In the genomic region with DNA sequence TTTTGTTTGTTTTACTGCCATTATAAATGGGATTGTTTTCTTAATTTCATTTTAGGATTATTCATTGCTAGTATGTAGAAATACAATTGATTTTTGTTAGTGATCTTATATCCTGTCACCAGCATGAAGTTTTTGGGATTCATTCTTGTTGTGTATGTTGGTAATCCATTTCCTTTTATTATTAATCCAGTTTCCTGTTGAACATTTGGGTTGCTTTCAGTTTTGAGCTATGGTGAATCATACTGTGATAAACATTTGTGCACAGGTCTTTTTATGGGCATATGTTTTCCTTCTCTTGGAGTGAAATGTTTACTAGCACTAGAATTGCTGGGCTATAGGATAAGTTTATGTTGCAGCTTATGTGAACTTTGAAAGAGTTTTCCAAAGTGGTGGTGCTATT, we compare ENCODE assay signal across 2 cellular contexts.
TF ChIP-seq lines count a peak whose summit lies in the region.

No MANE protein-coding gene starts in this region.

TF ChIP-seq in liver, 16 proteins besides CTCF, POLR2A, EP300 and RAD21 (continued from another document):
- TF ChIP-seq, protein P1, sequence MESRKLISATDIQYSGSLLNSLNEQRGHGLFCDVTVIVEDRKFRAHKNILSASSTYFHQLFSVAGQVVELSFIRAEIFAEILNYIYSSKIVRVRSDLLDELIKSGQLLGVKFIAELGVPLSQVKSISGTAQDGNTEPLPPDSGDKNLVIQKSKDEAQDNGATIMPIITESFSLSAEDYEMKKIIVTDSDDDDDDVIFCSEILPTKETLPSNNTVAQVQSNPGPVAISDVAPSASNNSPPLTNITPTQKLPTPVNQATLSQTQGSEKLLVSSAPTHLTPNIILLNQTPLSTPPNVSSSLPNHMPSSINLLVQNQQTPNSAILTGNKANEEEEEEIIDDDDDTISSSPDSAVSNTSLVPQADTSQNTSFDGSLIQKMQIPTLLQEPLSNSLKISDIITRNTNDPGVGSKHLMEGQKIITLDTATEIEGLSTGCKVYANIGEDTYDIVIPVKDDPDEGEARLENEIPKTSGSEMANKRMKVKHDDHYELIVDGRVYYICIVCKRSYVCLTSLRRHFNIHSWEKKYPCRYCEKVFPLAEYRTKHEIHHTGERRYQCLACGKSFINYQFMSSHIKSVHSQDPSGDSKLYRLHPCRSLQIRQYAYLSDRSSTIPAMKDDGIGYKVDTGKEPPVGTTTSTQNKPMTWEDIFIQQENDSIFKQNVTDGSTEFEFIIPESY (IDR thresholded peaks at IDR 0.05): no peak
- no peak for TF ChIP-seq SP1 (IDR thresholded peaks at IDR 0.05)
- TF ChIP-seq EGR1 (IDR thresholded peaks at IDR 0.05; ENCODE audit: low read depth in 2 of 2): no peak
- TF ChIP-seq RXRA (IDR thresholded peaks at IDR 0.05): no peak
- no peak for TF ChIP-seq NR2F2 (IDR thresholded peaks at IDR 0.05)
- TF ChIP-seq, protein P2, sequence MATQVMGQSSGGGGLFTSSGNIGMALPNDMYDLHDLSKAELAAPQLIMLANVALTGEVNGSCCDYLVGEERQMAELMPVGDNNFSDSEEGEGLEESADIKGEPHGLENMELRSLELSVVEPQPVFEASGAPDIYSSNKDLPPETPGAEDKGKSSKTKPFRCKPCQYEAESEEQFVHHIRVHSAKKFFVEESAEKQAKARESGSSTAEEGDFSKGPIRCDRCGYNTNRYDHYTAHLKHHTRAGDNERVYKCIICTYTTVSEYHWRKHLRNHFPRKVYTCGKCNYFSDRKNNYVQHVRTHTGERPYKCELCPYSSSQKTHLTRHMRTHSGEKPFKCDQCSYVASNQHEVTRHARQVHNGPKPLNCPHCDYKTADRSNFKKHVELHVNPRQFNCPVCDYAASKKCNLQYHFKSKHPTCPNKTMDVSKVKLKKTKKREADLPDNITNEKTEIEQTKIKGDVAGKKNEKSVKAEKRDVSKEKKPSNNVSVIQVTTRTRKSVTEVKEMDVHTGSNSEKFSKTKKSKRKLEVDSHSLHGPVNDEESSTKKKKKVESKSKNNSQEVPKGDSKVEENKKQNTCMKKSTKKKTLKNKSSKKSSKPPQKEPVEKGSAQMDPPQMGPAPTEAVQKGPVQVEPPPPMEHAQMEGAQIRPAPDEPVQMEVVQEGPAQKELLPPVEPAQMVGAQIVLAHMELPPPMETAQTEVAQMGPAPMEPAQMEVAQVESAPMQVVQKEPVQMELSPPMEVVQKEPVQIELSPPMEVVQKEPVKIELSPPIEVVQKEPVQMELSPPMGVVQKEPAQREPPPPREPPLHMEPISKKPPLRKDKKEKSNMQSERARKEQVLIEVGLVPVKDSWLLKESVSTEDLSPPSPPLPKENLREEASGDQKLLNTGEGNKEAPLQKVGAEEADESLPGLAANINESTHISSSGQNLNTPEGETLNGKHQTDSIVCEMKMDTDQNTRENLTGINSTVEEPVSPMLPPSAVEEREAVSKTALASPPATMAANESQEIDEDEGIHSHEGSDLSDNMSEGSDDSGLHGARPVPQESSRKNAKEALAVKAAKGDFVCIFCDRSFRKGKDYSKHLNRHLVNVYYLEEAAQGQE (IDR thresholded peaks at IDR 0.05): no peak
- TF ChIP-seq FOXA2 (IDR thresholded peaks at IDR 0.05): no peak
- TF ChIP-seq JUND (IDR thresholded peaks at IDR 0.05): no peak
- no peak for TF ChIP-seq HNF4G (IDR thresholded peaks at IDR 0.05)
- no peak for TF ChIP-seq GABPA (IDR thresholded peaks at IDR 0.05 in 1 of 2, conservative IDR thresholded peaks at IDR 0.05 in 1 of 2)

TF ChIP-seq in HepG2, 621 proteins besides CTCF, POLR2A, EP300 and RAD21 (continued from another document):
- TF ChIP-seq, protein P3, sequence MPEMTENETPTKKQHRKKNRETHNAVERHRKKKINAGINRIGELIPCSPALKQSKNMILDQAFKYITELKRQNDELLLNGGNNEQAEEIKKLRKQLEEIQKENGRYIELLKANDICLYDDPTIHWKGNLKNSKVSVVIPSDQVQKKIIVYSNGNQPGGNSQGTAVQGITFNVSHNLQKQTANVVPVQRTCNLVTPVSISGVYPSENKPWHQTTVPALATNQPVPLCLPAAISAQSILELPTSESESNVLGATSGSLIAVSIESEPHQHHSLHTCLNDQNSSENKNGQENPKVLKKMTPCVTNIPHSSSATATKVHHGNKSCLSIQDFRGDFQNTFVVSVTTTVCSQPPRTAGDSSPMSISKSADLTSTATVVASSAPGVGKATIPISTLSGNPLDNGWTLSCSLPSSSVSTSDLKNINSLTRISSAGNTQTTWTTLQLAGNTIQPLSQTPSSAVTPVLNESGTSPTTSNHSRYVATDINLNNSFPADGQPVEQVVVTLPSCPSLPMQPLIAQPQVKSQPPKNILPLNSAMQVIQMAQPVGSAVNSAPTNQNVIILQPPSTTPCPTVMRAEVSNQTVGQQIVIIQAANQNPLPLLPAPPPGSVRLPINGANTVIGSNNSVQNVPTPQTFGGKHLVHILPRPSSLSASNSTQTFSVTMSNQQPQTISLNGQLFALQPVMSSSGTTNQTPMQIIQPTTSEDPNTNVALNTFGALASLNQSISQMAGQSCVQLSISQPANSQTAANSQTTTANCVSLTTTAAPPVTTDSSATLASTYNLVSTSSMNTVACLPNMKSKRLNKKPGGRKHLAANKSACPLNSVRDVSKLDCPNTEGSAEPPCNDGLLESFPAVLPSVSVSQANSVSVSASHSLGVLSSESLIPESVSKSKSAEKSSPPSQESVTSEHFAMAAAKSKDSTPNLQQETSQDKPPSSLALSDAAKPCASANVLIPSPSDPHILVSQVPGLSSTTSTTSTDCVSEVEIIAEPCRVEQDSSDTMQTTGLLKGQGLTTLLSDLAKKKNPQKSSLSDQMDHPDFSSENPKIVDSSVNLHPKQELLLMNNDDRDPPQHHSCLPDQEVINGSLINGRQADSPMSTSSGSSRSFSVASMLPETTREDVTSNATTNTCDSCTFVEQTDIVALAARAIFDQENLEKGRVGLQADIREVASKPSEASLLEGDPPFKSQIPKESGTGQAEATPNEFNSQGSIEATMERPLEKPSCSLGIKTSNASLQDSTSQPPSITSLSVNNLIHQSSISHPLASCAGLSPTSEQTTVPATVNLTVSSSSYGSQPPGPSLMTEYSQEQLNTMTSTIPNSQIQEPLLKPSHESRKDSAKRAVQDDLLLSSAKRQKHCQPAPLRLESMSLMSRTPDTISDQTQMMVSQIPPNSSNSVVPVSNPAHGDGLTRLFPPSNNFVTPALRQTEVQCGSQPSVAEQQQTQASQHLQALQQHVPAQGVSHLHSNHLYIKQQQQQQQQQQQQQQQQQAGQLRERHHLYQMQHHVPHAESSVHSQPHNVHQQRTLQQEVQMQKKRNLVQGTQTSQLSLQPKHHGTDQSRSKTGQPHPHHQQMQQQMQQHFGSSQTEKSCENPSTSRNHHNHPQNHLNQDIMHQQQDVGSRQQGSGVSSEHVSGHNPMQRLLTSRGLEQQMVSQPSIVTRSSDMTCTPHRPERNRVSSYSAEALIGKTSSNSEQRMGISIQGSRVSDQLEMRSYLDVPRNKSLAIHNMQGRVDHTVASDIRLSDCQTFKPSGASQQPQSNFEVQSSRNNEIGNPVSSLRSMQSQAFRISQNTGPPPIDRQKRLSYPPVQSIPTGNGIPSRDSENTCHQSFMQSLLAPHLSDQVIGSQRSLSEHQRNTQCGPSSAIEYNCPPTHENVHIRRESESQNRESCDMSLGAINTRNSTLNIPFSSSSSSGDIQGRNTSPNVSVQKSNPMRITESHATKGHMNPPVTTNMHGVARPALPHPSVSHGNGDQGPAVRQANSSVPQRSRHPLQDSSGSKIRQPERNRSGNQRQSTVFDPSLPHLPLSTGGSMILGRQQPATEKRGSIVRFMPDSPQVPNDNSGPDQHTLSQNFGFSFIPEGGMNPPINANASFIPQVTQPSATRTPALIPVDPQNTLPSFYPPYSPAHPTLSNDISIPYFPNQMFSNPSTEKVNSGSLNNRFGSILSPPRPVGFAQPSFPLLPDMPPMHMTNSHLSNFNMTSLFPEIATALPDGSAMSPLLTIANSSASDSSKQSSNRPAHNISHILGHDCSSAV (CRISPR knock-in tag; IDR thresholded peaks at IDR 0.05; ENCODE audit: borderline replicate concordance): no peak
- TF ChIP-seq ZNF678 (CRISPR knock-in tag; IDR thresholded peaks at IDR 0.05): no peak
- TF ChIP-seq ZSCAN30 (CRISPR knock-in tag; IDR thresholded peaks at IDR 0.05): no peak
- TF ChIP-seq ELF1 (CRISPR knock-in tag; IDR thresholded peaks at IDR 0.05): no peak
- no peak for TF ChIP-seq ZNF775 (CRISPR knock-in tag; IDR thresholded peaks at IDR 0.05; ENCODE audit: borderline replicate concordance)
- no peak for TF ChIP-seq ZNF83 (CRISPR knock-in tag; IDR thresholded peaks at IDR 0.05; ENCODE audit: borderline replicate concordance)
- no peak for TF ChIP-seq PHF21A (CRISPR knock-in tag; IDR thresholded peaks at IDR 0.05)
- TF ChIP-seq POGZ (CRISPR knock-in tag; IDR thresholded peaks at IDR 0.05): no peak
- TF ChIP-seq RNF2 (conservative IDR thresholded peaks at IDR 0.05; ENCODE audit: low read depth): no peak
- TF ChIP-seq, protein P4, sequence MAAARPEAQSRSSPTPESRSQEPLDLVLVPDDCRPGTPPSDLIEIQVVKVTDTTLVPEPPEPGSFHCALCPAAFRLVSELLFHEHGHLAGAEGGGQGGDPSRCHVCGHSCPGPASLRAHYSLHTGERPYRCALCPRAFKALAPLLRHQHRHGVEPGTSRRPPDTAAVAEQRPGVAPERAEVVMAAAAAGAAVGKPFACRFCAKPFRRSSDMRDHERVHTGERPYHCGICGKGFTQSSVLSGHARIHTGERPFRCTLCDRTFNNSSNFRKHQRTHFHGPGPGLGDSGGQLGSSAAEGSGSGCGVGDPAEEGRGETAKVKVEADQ (CRISPR knock-in tag; IDR thresholded peaks at IDR 0.05; ENCODE audit: borderline replicate concordance): no peak
- TF ChIP-seq SSRP1 (CRISPR knock-in tag; IDR thresholded peaks at IDR 0.05): no peak
- no peak for TF ChIP-seq KDM2A (CRISPR knock-in tag; IDR thresholded peaks at IDR 0.05; ENCODE audit: borderline replicate concordance, low read depth)
- TF ChIP-seq, protein P5, sequence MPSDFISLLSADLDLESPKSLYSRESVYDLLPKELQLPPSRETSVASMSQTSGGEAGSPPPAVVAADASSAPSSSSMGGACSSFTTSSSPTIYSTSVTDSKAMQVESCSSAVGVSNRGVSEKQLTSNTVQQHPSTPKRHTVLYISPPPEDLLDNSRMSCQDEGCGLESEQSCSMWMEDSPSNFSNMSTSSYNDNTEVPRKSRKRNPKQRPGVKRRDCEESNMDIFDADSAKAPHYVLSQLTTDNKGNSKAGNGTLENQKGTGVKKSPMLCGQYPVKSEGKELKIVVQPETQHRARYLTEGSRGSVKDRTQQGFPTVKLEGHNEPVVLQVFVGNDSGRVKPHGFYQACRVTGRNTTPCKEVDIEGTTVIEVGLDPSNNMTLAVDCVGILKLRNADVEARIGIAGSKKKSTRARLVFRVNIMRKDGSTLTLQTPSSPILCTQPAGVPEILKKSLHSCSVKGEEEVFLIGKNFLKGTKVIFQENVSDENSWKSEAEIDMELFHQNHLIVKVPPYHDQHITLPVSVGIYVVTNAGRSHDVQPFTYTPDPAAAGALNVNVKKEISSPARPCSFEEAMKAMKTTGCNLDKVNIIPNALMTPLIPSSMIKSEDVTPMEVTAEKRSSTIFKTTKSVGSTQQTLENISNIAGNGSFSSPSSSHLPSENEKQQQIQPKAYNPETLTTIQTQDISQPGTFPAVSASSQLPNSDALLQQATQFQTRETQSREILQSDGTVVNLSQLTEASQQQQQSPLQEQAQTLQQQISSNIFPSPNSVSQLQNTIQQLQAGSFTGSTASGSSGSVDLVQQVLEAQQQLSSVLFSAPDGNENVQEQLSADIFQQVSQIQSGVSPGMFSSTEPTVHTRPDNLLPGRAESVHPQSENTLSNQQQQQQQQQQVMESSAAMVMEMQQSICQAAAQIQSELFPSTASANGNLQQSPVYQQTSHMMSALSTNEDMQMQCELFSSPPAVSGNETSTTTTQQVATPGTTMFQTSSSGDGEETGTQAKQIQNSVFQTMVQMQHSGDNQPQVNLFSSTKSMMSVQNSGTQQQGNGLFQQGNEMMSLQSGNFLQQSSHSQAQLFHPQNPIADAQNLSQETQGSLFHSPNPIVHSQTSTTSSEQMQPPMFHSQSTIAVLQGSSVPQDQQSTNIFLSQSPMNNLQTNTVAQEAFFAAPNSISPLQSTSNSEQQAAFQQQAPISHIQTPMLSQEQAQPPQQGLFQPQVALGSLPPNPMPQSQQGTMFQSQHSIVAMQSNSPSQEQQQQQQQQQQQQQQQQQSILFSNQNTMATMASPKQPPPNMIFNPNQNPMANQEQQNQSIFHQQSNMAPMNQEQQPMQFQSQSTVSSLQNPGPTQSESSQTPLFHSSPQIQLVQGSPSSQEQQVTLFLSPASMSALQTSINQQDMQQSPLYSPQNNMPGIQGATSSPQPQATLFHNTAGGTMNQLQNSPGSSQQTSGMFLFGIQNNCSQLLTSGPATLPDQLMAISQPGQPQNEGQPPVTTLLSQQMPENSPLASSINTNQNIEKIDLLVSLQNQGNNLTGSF (CRISPR knock-in tag; IDR thresholded peaks at IDR 0.05): no peak
- TF ChIP-seq EZH2 (conservative IDR thresholded peaks at IDR 0.05; ENCODE audit: low read depth, low read length): no peak
- TF ChIP-seq ZNF350 (CRISPR knock-in tag; IDR thresholded peaks at IDR 0.05; ENCODE audit: borderline replicate concordance, low read depth): no peak
- TF ChIP-seq, protein P6, sequence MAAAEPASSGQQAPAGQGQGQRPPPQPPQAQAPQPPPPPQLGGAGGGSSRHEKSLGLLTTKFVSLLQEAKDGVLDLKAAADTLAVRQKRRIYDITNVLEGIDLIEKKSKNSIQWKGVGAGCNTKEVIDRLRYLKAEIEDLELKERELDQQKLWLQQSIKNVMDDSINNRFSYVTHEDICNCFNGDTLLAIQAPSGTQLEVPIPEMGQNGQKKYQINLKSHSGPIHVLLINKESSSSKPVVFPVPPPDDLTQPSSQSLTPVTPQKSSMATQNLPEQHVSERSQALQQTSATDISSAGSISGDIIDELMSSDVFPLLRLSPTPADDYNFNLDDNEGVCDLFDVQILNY (CRISPR knock-in tag; conservative IDR thresholded peaks at IDR 0.05): no peak
- TF ChIP-seq ISL2 (CRISPR knock-in tag; IDR thresholded peaks at IDR 0.05): no peak
- no peak for TF ChIP-seq MED8 (CRISPR knock-in tag; IDR thresholded peaks at IDR 0.05; ENCODE audit: insufficient replicate concordance)
- no peak for TF ChIP-seq GZF1 (CRISPR knock-in tag; IDR thresholded peaks at IDR 0.05)
